ENCODE assay signal across 8 cellular contexts in genomic region chr17:4901648-4902344, GRCh38. TPM values are rescaled to one million over a fixed set of nuclear protein-coding genes. Genes with fewer than 3 reads are reported as not detected.
DNase-seq lines count a peak whose midpoint lies in the region; ATAC-seq and TF ChIP-seq lines count a peak whose summit lies in the region.
"Had no signal": no experiment of that assay in that cellular context is flagged by ENCODE, and none has a peak within 500 bp of the region (broad histone marks: within the 10 kb centered on the region; RNA-seq: fewer than 3 reads in every experiment).

No MANE protein-coding gene starts in this region.

- H3K4me1 Mint-ChIP-seq in activated CD8-positive, alpha-beta memory T cell treated with anti-CD3 and anti-CD28 coated beads, Interleukin-2, amount 10 ng/mL, durations not matched to agents 7 days and 5 days, result peaks cover 36% of the 10 kb centered on the region
- H3K4me1 Mint-ChIP-seq in stimulated activated effector memory CD8-positive, alpha-beta T cell treated with anti-CD3 and anti-CD28 coated beads, Interleukin-12 subunit alpha, Interleukin-12 subunit beta, amount 100 ng/mL, for 72 hours, result peaks cover 44% of the 10 kb centered on the region
- peaks cover 8% of the 10 kb centered on the region for H3K4me1 Mint-ChIP-seq in progenitor cell of endocrine pancreas (ENCODE audit: low read depth)

- ATAC-seq in activated CD8-positive, alpha-beta memory T cell treated with anti-CD3 and anti-CD28 coated beads, Interleukin-2, amount 10 ng/mL, durations not matched to agents 7 days and 5 days, result no peak
- no peak for ATAC-seq in stimulated activated effector memory CD8-positive, alpha-beta T cell treated with anti-CD3 and anti-CD28 coated beads, Interleukin-12 subunit alpha, Interleukin-12 subunit beta, amount 100 ng/mL, for 72 hours
- ATAC-seq in GM18861 (IDR thresholded peaks at IDR 0.05; ENCODE audit: unreplicated experiment), result no peak

- no peaks in the 10 kb centered on the region for H3K9me3 Mint-ChIP-seq in activated CD8-positive, alpha-beta memory T cell treated with anti-CD3 and anti-CD28 coated beads, Interleukin-2, amount 10 ng/mL, durations not matched to agents 7 days and 5 days (ENCODE audit: low read depth)
- H3K9me3 Mint-ChIP-seq in stimulated activated effector memory CD8-positive, alpha-beta T cell treated with anti-CD3 and anti-CD28 coated beads, Interleukin-12 subunit alpha, Interleukin-12 subunit beta, amount 100 ng/mL, for 72 hours, result no peaks in the 10 kb centered on the region
- H3K9me3 Mint-ChIP-seq in progenitor cell of endocrine pancreas (ENCODE audit: low read depth), result no peaks in the 10 kb centered on the region

- no peak overlapping the region for H3K4me3 Mint-ChIP-seq in activated CD8-positive, alpha-beta memory T cell treated with anti-CD3 and anti-CD28 coated beads, Interleukin-2, amount 10 ng/mL, durations not matched to agents 7 days and 5 days
- peak overlapping the region; percentile 91 for H3K4me3 Mint-ChIP-seq in stimulated activated effector memory CD8-positive, alpha-beta T cell treated with anti-CD3 and anti-CD28 coated beads, Interleukin-12 subunit alpha, Interleukin-12 subunit beta, amount 100 ng/mL, for 72 hours
- H3K4me3 Mint-ChIP-seq in progenitor cell of endocrine pancreas (ENCODE audit: low read depth), result no peak overlapping the region

- CTCF ChIA-PET in activated CD8-positive, alpha-beta memory T cell treated with anti-CD3 and anti-CD28 coated beads, Interleukin-2, amount 10 ng/mL, durations not matched to agents 7 days and 5 days (lab: Charles Lee), result interaction anchor here (0.6 to 3.2 kb wide), 12 partner anchors 7 to 335 kb away, joined by 3 to 18 read pairs (median 6); partner anchors contain the start of genes ARRB2, CAMTA2, RNF167 and SLC25A11

- peak overlapping the region; percentile 50 for H3K4me3 ChIP-seq in GM12875 (ENCODE audit: low read depth, low read length)
- H3K4me3 ChIP-seq: MG63 had no signal

- H3K27ac Mint-ChIP-seq in activated CD8-positive, alpha-beta memory T cell treated with anti-CD3 and anti-CD28 coated beads, Interleukin-2, amount 10 ng/mL, durations not matched to agents 7 days and 5 days, result peak overlapping the region; percentile 44
- H3K27ac Mint-ChIP-seq in stimulated activated effector memory CD8-positive, alpha-beta T cell treated with anti-CD3 and anti-CD28 coated beads, Interleukin-12 subunit alpha, Interleukin-12 subunit beta, amount 100 ng/mL, for 72 hours, result peak overlapping the region; percentile 70
- H3K27ac Mint-ChIP-seq in progenitor cell of endocrine pancreas, result no peak overlapping the region

- H3K27me3 Mint-ChIP-seq in activated CD8-positive, alpha-beta memory T cell treated with anti-CD3 and anti-CD28 coated beads, Interleukin-2, amount 10 ng/mL, durations not matched to agents 7 days and 5 days, result peaks cover 4% of the 10 kb centered on the region
- H3K27me3 Mint-ChIP-seq in progenitor cell of endocrine pancreas, result peaks cover 27% of the 10 kb centered on the region

- no peak for DNase-seq in activated CD8-positive, alpha-beta memory T cell treated with anti-CD3 and anti-CD28 coated beads, Interleukin-2, amount 10 ng/mL, durations not matched to agents 7 days and 5 days
- DNase-seq in hypothalamus (lab: John Stamatoyannopoulos, UW) (peak in 30 of 51 donors; percentile 11 to 84 (median 40)), progenitor cell of endocrine pancreas (ENCODE audit: low spot score, unreplicated experiment) (no peak), NOMO-1 treated with DMSO at 0.1 percent for 48 hours (lab: John Stamatoyannopoulos, UW; ENCODE audit: unreplicated experiment) (no peak)
- DNase-seq in stimulated activated effector memory CD8-positive, alpha-beta T cell treated with anti-CD3 and anti-CD28 coated beads, Interleukin-12 subunit alpha, Interleukin-12 subunit beta, amount 100 ng/mL, for 72 hours (ENCODE audit: low spot score in 2 of 2), result no peak
- DNase-seq: MG63 had no signal

- no peaks in the 10 kb centered on the region for H3K36me3 Mint-ChIP-seq in activated CD8-positive, alpha-beta memory T cell treated with anti-CD3 and anti-CD28 coated beads, Interleukin-2, amount 10 ng/mL, durations not matched to agents 7 days and 5 days
- peaks cover 23% of the 10 kb centered on the region for H3K36me3 Mint-ChIP-seq in stimulated activated effector memory CD8-positive, alpha-beta T cell treated with anti-CD3 and anti-CD28 coated beads, Interleukin-12 subunit alpha, Interleukin-12 subunit beta, amount 100 ng/mL, for 72 hours
- peaks cover 1% of the 10 kb centered on the region for H3K36me3 Mint-ChIP-seq in progenitor cell of endocrine pancreas (ENCODE audit: insufficient read depth)

- TF ChIP-seq CTCF in GM12875 (IDR thresholded peaks at IDR 0.05; ENCODE audit: borderline replicate concordance, insufficient read depth, low read depth, low read length) (no peak), progenitor cell of endocrine pancreas (IDR thresholded peaks at IDR 0.05; ENCODE audit: unreplicated experiment) (no peak)

RNA-seq across cellular contexts. Expression of gene CHRNE, which starts 1.1 kb away (rescaled TPM):
- under 1 TPM; 0.40 to 0.41 TPM for total RNA-seq in activated CD8-positive, alpha-beta memory T cell treated with anti-CD3 and anti-CD28 coated beads, Interleukin-2, amount 10 ng/mL, durations not matched to agents 7 days and 5 days
- 0.31 and 0.36 TPM in 2 replicates for total RNA-seq in progenitor cell of endocrine pancreas

RNA-seq across cellular contexts. Expression of gene C17orf107, which starts 2.5 kb away (rescaled TPM):
- total RNA-seq in activated CD8-positive, alpha-beta memory T cell treated with anti-CD3 and anti-CD28 coated beads, Interleukin-2, amount 10 ng/mL, durations not matched to agents 7 days and 5 days, result 1 to 10 TPM in 1 of 2 experiments, under 1 TPM in 1; 0.98 to 1.2 TPM
- total RNA-seq in progenitor cell of endocrine pancreas, result 3.6 and 3.7 TPM in 2 replicates

RNA-seq across cellular contexts. Expression of gene GP1BA, which starts 30.3 kb away (rescaled TPM):
- total RNA-seq in activated CD8-positive, alpha-beta memory T cell treated with anti-CD3 and anti-CD28 coated beads, Interleukin-2, amount 10 ng/mL, durations not matched to agents 7 days and 5 days, result not detected
- not detected in 2 replicates for total RNA-seq in progenitor cell of endocrine pancreas

RNA-seq across cellular contexts. Expression of gene SLC25A11, which starts 38.0 kb away (rescaled TPM):
- total RNA-seq in activated CD8-positive, alpha-beta memory T cell treated with anti-CD3 and anti-CD28 coated beads, Interleukin-2, amount 10 ng/mL, durations not matched to agents 7 days and 5 days, result 10 to 100 TPM; 82.3 to 84.6 TPM
- 46.8 and 47.4 TPM in 2 replicates for total RNA-seq in progenitor cell of endocrine pancreas

RNA-seq across cellular contexts. Expression of gene RNF167, which starts 38.3 kb away (rescaled TPM):
- total RNA-seq in activated CD8-positive, alpha-beta memory T cell treated with anti-CD3 and anti-CD28 coated beads, Interleukin-2, amount 10 ng/mL, durations not matched to agents 7 days and 5 days, result 100 to 1,000 TPM; 226 to 273 TPM
- 97.4 and 106 TPM in 2 replicates for total RNA-seq in progenitor cell of endocrine pancreas

Comparison
In these comparisons a context has a peak if more than half of its experiments do, and no peak if none do; other contexts are left out.
1. DNase-seq: peak in hypothalamus (30 of 51); none in activated CD8-positive, alpha-beta memory T cell treated with anti-CD3 and anti-CD28 coated beads, Interleukin-2, amount 10 ng/mL, durations not matched to agents 7 days and 5 days (single experiment), stimulated activated effector memory CD8-positive, alpha-beta T cell treated with anti-CD3 and anti-CD28 coated beads, Interleukin-12 subunit alpha, Interleukin-12 subunit beta, amount 100 ng/mL, for 72 hours (0 of 2), progenitor cell of endocrine pancreas (single experiment) and NOMO-1 treated with DMSO at 0.1 percent for 48 hours (single experiment).